In genomic region chr14:91419044-91419397, GRCh38 we compare ENCODE assay signal across 8 cellular contexts. TPM values are rescaled to one million over a fixed set of nuclear protein-coding genes. Genes with fewer than 3 reads are reported as not detected.
A peak's percentile ranks its signal among the peaks of the same experiment; 100 is the strongest.
DNase-seq lines count a peak whose midpoint lies in the region; ATAC-seq lines count a peak whose summit lies in the region.

No MANE protein-coding gene starts in this region.

- intact Hi-C loops in activated CD4-positive, alpha-beta T cell treated with anti-CD3 and anti-CD28 coated beads for 36 hours (cut with DNase I, micrococcal nuclease) = loop anchor here (1.0 to 5.0 kb wide), 11 partner anchors 88 to 1037 kb away; partner anchors contain the start of gene CALM1 (in 1 of the 2)
- intact Hi-C loops in dendritic cell treated with granulocyte-macrophage colony-stimulating factor and Interleukin-4, amounts not matched to agents 40 ng/mL and 50 ng/mL, for 4 days (cut with micrococcal nuclease) = loop anchor here (5.0 kb wide), 1 partner anchor 57 kb away; no protein-coding TSS in a partner anchor

- CTCF ChIA-PET in activated CD4-positive, alpha-beta T cell treated with anti-CD3 and anti-CD28 coated beads for 36 hours (lab: Charles Lee) = interaction anchor here (0.7 to 12.5 kb wide), 9 partner anchors 15 to 190 kb away, joined by 3 to 177 read pairs (median 5); no protein-coding TSS in a partner anchor

- peaks cover 23% of the 10 kb centered on the region for H3K36me3 Mint-ChIP-seq in activated CD4-positive, alpha-beta T cell treated with anti-CD3 and anti-CD28 coated beads for 36 hours (ENCODE audit: low read depth)
- H3K36me3 Mint-ChIP-seq in dendritic cell treated with granulocyte-macrophage colony-stimulating factor and Interleukin-4, amounts not matched to agents 40 ng/mL and 50 ng/mL, for 4 days (ENCODE audit: low read depth) = no peaks in the 10 kb centered on the region
- H3K36me3 Mint-ChIP-seq in stimulated activated naive B cell treated with anti-CD40 and anti-IgM and Interleukin-4, amounts not matched to agents 10 μg/mL and 1 μg/mL and 100 μg/mL, for 72 hours = peaks cover 14 to 22% of the 10 kb centered on the region in 2 donors

- peak overlapping the region; percentile 82 for H3K27ac Mint-ChIP-seq in activated CD4-positive, alpha-beta T cell treated with anti-CD3 and anti-CD28 coated beads for 36 hours
- peak overlapping the region; percentile 57 for H3K27ac Mint-ChIP-seq in dendritic cell treated with granulocyte-macrophage colony-stimulating factor and Interleukin-4, amounts not matched to agents 40 ng/mL and 50 ng/mL, for 4 days
- H3K27ac Mint-ChIP-seq in stimulated activated naive B cell treated with anti-CD40 and anti-IgM and Interleukin-4, amounts not matched to agents 10 μg/mL and 1 μg/mL and 100 μg/mL, for 72 hours = peak overlapping the region; percentile 85

- H3K4me3 Mint-ChIP-seq in activated CD4-positive, alpha-beta T cell treated with anti-CD3 and anti-CD28 coated beads for 36 hours = peak overlapping the region; percentile 65
- peak overlapping the region; percentile 67 for H3K4me3 Mint-ChIP-seq in dendritic cell treated with granulocyte-macrophage colony-stimulating factor and Interleukin-4, amounts not matched to agents 40 ng/mL and 50 ng/mL, for 4 days
- peak overlapping the region; percentile 60 to 68 for H3K4me3 Mint-ChIP-seq in stimulated activated naive B cell treated with anti-CD40 and anti-IgM and Interleukin-4, amounts not matched to agents 10 μg/mL and 1 μg/mL and 100 μg/mL, for 72 hours

- peak; percentile 78 for DNase-seq in activated CD4-positive, alpha-beta T cell treated with anti-CD3 and anti-CD28 coated beads for 36 hours
- DNase-seq in activated CD4-positive, alpha-beta T cell treated with anti-CD3 and anti-CD28 coated beads, Interleukin-2, amount 50 U/mL, for 48 hours = no peak
- DNase-seq in OCI-M1 (lab: John Stamatoyannopoulos, UW) (peak; percentile 37), GM19240 (ENCODE audit: insufficient read length, low spot score) (no peak), pons (ENCODE audit: low spot score) (no peak)
- no peak for DNase-seq in stimulated activated naive B cell treated with anti-CD40 and anti-IgM and Interleukin-4, amounts not matched to agents 10 μg/mL and 1 μg/mL and 100 μg/mL, for 72 hours

- ATAC-seq in activated CD4-positive, alpha-beta T cell treated with anti-CD3 and anti-CD28 coated beads for 36 hours = no peak
- ATAC-seq in stimulated activated naive B cell treated with anti-CD40 and anti-IgM and Interleukin-4, amounts not matched to agents 10 μg/mL and 1 μg/mL and 100 μg/mL, for 72 hours (replicated peaks) = peak; percentile 20 to 29
- no peak for ATAC-seq in GM18517 (IDR thresholded peaks at IDR 0.05; ENCODE audit: unreplicated experiment)

- peaks cover 27% of the 10 kb centered on the region for H3K4me1 Mint-ChIP-seq in activated CD4-positive, alpha-beta T cell treated with anti-CD3 and anti-CD28 coated beads for 36 hours
- peaks cover 49% of the 10 kb centered on the region for H3K4me1 Mint-ChIP-seq in dendritic cell treated with granulocyte-macrophage colony-stimulating factor and Interleukin-4, amounts not matched to agents 40 ng/mL and 50 ng/mL, for 4 days (ENCODE audit: low read depth)
- H3K4me1 Mint-ChIP-seq in stimulated activated naive B cell treated with anti-CD40 and anti-IgM and Interleukin-4, amounts not matched to agents 10 μg/mL and 1 μg/mL and 100 μg/mL, for 72 hours = peaks cover 21 to 42% of the 10 kb centered on the region in 2 donors

- POLR2A ChIA-PET in activated CD4-positive, alpha-beta T cell treated with anti-CD3 and anti-CD28 coated beads for 36 hours (lab: Charles Lee) = interaction anchor here (1.4 kb wide), 1 partner anchor 95 kb away, joined by 3 read pairs; no protein-coding TSS in a partner anchor

- no peaks in the 10 kb centered on the region for H3K27me3 Mint-ChIP-seq in activated CD4-positive, alpha-beta T cell treated with anti-CD3 and anti-CD28 coated beads for 36 hours
- peaks cover 16% of the 10 kb centered on the region for H3K27me3 Mint-ChIP-seq in dendritic cell treated with granulocyte-macrophage colony-stimulating factor and Interleukin-4, amounts not matched to agents 40 ng/mL and 50 ng/mL, for 4 days
- no peaks in the 10 kb centered on the region for H3K27me3 Mint-ChIP-seq in stimulated activated naive B cell treated with anti-CD40 and anti-IgM and Interleukin-4, amounts not matched to agents 10 μg/mL and 1 μg/mL and 100 μg/mL, for 72 hours

- no peaks in the 10 kb centered on the region for H3K9me3 Mint-ChIP-seq in activated CD4-positive, alpha-beta T cell treated with anti-CD3 and anti-CD28 coated beads for 36 hours (ENCODE audit: low read depth)
- no peaks in the 10 kb centered on the region for H3K9me3 Mint-ChIP-seq in dendritic cell treated with granulocyte-macrophage colony-stimulating factor and Interleukin-4, amounts not matched to agents 40 ng/mL and 50 ng/mL, for 4 days
- H3K9me3 Mint-ChIP-seq in stimulated activated naive B cell treated with anti-CD40 and anti-IgM and Interleukin-4, amounts not matched to agents 10 μg/mL and 1 μg/mL and 100 μg/mL, for 72 hours = no peaks in the 10 kb centered on the region

RNA-seq across cellular contexts. Expression of gene CCDC88C, which starts 1.4 kb away (rescaled TPM):
- 10 to 100 TPM; 73.7 to 82.8 TPM for total RNA-seq in activated CD4-positive, alpha-beta T cell treated with anti-CD3 and anti-CD28 coated beads for 36 hours

Comparison
In these comparisons a context has a peak if more than half of its experiments do, and no peak if none do; other contexts are left out.
1. DNase-seq: peak in activated CD4-positive, alpha-beta T cell treated with anti-CD3 and anti-CD28 coated beads for 36 hours (single experiment) and OCI-M1 (single experiment); none in activated CD4-positive, alpha-beta T cell treated with anti-CD3 and anti-CD28 coated beads, Interleukin-2, amount 50 U/mL, for 48 hours (0 of 2), stimulated activated naive B cell treated with anti-CD40 and anti-IgM and Interleukin-4, amounts not matched to agents 10 μg/mL and 1 μg/mL and 100 μg/mL, for 72 hours (single experiment), GM19240 (single experiment) and pons (single experiment).
2. ATAC-seq: peak in stimulated activated naive B cell treated with anti-CD40 and anti-IgM and Interleukin-4, amounts not matched to agents 10 μg/mL and 1 μg/mL and 100 μg/mL, for 72 hours (2 of 2); none in activated CD4-positive, alpha-beta T cell treated with anti-CD3 and anti-CD28 coated beads for 36 hours (single experiment) and GM18517 (single experiment).
3. Peak in every context shown above with its lines, with median percentiles within 50 percentile points of each other: H3K27ac Mint-ChIP-seq and H3K4me3 Mint-ChIP-seq.